2 cellular contexts compared by ENCODE assay signal in genomic region chr12:75960954-75961661, GRCh38.
TF ChIP-seq lines count a peak whose summit lies in the region.

No MANE protein-coding gene starts in this region.

TF ChIP-seq in GM23338, 12 proteins besides CTCF, POLR2A, EP300 and RAD21 (continued from another document):
- TF ChIP-seq, protein P1, sequence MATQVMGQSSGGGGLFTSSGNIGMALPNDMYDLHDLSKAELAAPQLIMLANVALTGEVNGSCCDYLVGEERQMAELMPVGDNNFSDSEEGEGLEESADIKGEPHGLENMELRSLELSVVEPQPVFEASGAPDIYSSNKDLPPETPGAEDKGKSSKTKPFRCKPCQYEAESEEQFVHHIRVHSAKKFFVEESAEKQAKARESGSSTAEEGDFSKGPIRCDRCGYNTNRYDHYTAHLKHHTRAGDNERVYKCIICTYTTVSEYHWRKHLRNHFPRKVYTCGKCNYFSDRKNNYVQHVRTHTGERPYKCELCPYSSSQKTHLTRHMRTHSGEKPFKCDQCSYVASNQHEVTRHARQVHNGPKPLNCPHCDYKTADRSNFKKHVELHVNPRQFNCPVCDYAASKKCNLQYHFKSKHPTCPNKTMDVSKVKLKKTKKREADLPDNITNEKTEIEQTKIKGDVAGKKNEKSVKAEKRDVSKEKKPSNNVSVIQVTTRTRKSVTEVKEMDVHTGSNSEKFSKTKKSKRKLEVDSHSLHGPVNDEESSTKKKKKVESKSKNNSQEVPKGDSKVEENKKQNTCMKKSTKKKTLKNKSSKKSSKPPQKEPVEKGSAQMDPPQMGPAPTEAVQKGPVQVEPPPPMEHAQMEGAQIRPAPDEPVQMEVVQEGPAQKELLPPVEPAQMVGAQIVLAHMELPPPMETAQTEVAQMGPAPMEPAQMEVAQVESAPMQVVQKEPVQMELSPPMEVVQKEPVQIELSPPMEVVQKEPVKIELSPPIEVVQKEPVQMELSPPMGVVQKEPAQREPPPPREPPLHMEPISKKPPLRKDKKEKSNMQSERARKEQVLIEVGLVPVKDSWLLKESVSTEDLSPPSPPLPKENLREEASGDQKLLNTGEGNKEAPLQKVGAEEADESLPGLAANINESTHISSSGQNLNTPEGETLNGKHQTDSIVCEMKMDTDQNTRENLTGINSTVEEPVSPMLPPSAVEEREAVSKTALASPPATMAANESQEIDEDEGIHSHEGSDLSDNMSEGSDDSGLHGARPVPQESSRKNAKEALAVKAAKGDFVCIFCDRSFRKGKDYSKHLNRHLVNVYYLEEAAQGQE (IDR thresholded peaks at IDR 0.05; ENCODE audit: unreplicated experiment) = no peak
- TF ChIP-seq ZNF331 (CRISPR knock-in tag; IDR thresholded peaks at IDR 0.05; ENCODE audit: low read depth) = no peak
- TF ChIP-seq POLR2AphosphoS5 (IDR thresholded peaks at IDR 0.05; ENCODE audit: low read depth) = no peak

TF ChIP-seq in WTC11, 78 proteins besides CTCF, POLR2A, EP300 and RAD21 (continued from another document):
- TF ChIP-seq, protein P2, sequence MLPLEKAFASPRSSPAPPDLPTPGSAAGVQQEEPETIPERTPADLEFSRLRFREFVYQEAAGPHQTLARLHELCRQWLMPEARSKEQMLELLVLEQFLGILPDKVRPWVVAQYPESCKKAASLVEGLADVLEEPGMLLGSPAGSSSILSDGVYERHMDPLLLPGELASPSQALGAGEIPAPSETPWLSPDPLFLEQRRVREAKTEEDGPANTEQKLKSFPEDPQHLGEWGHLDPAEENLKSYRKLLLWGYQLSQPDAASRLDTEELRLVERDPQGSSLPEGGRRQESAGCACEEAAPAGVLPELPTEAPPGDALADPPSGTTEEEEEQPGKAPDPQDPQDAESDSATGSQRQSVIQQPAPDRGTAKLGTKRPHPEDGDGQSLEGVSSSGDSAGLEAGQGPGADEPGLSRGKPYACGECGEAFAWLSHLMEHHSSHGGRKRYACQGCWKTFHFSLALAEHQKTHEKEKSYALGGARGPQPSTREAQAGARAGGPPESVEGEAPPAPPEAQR (CRISPR knock-in tag; IDR thresholded peaks at IDR 0.05) = no peak
- TF ChIP-seq ZNF138 (CRISPR knock-in tag; conservative IDR thresholded peaks at IDR 0.05) (no peak), ATF1 (CRISPR knock-in tag; IDR thresholded peaks at IDR 0.05) (no peak), ZBTB21 (CRISPR knock-in tag; IDR thresholded peaks at IDR 0.05; ENCODE audit: borderline replicate concordance) (no peak), AFF4 (CRISPR knock-in tag; IDR thresholded peaks at IDR 0.05; ENCODE audit: borderline replicate concordance) (no peak), ELF4 (CRISPR knock-in tag; IDR thresholded peaks at IDR 0.05; ENCODE audit: low read depth) (no peak), TCF7 (CRISPR knock-in tag; IDR thresholded peaks at IDR 0.05; ENCODE audit: low read depth) (no peak)
- TF ChIP-seq, protein P3, sequence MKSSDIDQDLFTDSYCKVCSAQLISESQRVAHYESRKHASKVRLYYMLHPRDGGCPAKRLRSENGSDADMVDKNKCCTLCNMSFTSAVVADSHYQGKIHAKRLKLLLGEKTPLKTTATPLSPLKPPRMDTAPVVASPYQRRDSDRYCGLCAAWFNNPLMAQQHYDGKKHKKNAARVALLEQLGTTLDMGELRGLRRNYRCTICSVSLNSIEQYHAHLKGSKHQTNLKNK (CRISPR knock-in tag; IDR thresholded peaks at IDR 0.05) = no peak
- TF ChIP-seq, protein P4, sequence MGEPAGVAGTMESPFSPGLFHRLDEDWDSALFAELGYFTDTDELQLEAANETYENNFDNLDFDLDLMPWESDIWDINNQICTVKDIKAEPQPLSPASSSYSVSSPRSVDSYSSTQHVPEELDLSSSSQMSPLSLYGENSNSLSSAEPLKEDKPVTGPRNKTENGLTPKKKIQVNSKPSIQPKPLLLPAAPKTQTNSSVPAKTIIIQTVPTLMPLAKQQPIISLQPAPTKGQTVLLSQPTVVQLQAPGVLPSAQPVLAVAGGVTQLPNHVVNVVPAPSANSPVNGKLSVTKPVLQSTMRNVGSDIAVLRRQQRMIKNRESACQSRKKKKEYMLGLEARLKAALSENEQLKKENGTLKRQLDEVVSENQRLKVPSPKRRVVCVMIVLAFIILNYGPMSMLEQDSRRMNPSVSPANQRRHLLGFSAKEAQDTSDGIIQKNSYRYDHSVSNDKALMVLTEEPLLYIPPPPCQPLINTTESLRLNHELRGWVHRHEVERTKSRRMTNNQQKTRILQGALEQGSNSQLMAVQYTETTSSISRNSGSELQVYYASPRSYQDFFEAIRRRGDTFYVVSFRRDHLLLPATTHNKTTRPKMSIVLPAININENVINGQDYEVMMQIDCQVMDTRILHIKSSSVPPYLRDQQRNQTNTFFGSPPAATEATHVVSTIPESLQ (CRISPR knock-in tag; IDR thresholded peaks at IDR 0.05) = no peak
- TF ChIP-seq, protein P5, sequence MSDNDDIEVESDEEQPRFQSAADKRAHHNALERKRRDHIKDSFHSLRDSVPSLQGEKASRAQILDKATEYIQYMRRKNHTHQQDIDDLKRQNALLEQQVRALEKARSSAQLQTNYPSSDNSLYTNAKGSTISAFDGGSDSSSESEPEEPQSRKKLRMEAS (CRISPR knock-in tag; IDR thresholded peaks at IDR 0.05) = no peak
